ENCODE assay signal across 21 cellular contexts in the genomic region with DNA sequence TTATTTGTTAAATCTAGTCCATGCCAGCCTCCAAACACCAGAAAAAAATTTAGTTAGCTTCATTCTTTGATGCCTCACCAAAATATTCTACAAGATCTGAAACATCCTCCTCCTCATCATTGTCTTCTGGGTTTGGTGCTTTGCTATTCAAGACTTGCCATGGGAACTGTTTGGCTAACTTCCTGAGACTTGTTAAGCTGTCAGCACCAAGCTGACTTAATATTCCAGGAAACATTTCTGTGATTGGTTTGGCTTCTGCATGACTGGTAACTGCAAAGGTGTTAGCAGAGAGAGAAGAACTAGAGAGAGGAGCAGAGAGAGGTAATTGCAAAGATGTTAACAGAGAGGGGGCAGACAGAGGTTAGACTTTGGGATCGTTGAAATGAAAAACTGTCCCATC.
A peak's percentile ranks its signal among the peaks of the same experiment; 100 is the strongest.
DNase-seq lines count a peak whose midpoint lies in the region; ATAC-seq and TF ChIP-seq lines count a peak whose summit lies in the region.
"Had no signal": no experiment of that assay in that cellular context is flagged by ENCODE, and none has a peak within 500 bp of the region (broad histone marks: within the 10 kb centered on the region; RNA-seq: fewer than 3 reads in every experiment).

No MANE protein-coding gene starts in this region.

- no peak overlapping the region for H3K18ac ChIP-seq in trophoblast cell (ENCODE audit: low read length)

- H3K9me2 ChIP-seq in SK-N-SH: no peaks in the 10 kb centered on the region

- DNase-seq in EH (ENCODE audit: low read depth): peak; percentile 58
- no peak for DNase-seq in SK-N-SH
- DNase-seq in fibroblast of the aortic adventitia (ENCODE audit: low read depth): peak; percentile 23
- DNase-seq in trophoblast cell: no peak
- no peak for DNase-seq in activated CD4-positive, alpha-beta T cell treated with anti-CD3 and anti-CD28 coated beads for 4 hours
- no peak for DNase-seq in islet precursor cell
- DNase-seq in anterior cingulate cortex (lab: John Stamatoyannopoulos, UW): no peak
- DNase-seq: amygdala; CD8-positive, alpha-beta T cell; endodermal cell; gastrocnemius medialis; H7; naive thymus-derived CD4-positive, alpha-beta T cell; NCI-H1930; NCI-H446 treated with DMSO at 0.1 percent for 48 hours; posterior cingulate gyrus; stimulated activated naive B cell treated with anti-CD40 and anti-IgM and Interleukin-4, amounts not matched to agents 10 μg/mL and 1 μg/mL and 100 μg/mL, for 72 hours; upper lobe of right lung had no signal

- H3K4me2 ChIP-seq in SK-N-SH (no peak overlapping the region), trophoblast cell (ENCODE audit: low read length) (no peak overlapping the region)

- H4K20me1 ChIP-seq in SK-N-SH (ENCODE audit: insufficient read depth): no peaks in the 10 kb centered on the region

- peak overlapping the region; percentile 28 for H2BK120ac ChIP-seq in trophoblast cell (ENCODE audit: insufficient read depth, low read length, poor library complexity)

- H2BK12ac ChIP-seq in trophoblast cell (ENCODE audit: low read length): peak overlapping the region; percentile 44

- no peak for ATAC-seq in GM21367 (IDR thresholded peaks at IDR 0.05; ENCODE audit: unreplicated experiment)
- ATAC-seq: CD8-positive, alpha-beta T cell; gastrocnemius medialis; naive thymus-derived CD4-positive, alpha-beta T cell; stimulated activated naive B cell treated with anti-CD40 and anti-IgM and Interleukin-4, amounts not matched to agents 10 μg/mL and 1 μg/mL and 100 μg/mL, for 72 hours; upper lobe of right lung had no signal

- H3K27ac ChIP-seq in SK-N-SH (ENCODE audit: low read depth in 2 of 2, low read length in 1 of 2): no peak overlapping the region
- no peak overlapping the region for H3K27ac ChIP-seq in trophoblast cell (ENCODE audit: low read depth, low read length)
- H3K27ac ChIP-seq: gastrocnemius medialis, HL-60, upper lobe of right lung had no signal

- H3K4me3 ChIP-seq in SK-N-SH (ENCODE audit: low read depth in 2 of 2, low read length in 1 of 2) (no peak overlapping the region), fibroblast of the aortic adventitia (ENCODE audit: low read depth, low read length) (no peak overlapping the region), trophoblast cell (ENCODE audit: low read depth, low read length) (no peak overlapping the region)
- H3K4me3 ChIP-seq: gastrocnemius medialis, lung, upper lobe of right lung had no signal

- H3F3A ChIP-seq in SK-N-SH (replicated peaks; ENCODE audit: insufficient read depth): peaks cover 11% of the 10 kb centered on the region

- 84% methylated on average over 1 of the region's 1 CpG for WGBS in SK-N-SH (ENCODE audit: low lambda C conversion rate)
- no CpG with 5 or more reads among the region's 1 CpG for WGBS in trophoblast cell (ENCODE audit: extremely low coverage, insufficient coverage, insufficient read length)

- H3K23ac ChIP-seq in trophoblast cell (ENCODE audit: low read length): no peak overlapping the region

- H4K12ac ChIP-seq in trophoblast cell (ENCODE audit: low read depth, low read length): no peak overlapping the region

- no peak for TF ChIP-seq EP300 in SK-N-SH (IDR thresholded peaks at IDR 0.05; ENCODE audit: borderline replicate concordance in 1 of 2, low read depth in 1 of 2, low read length in 1 of 2)

- POLR2A ChIA-PET in SK-N-SH (lab: Yijun Ruan, JAX): no interaction called here

- no peaks in the 10 kb centered on the region for H3K27me3 ChIP-seq in SK-N-SH (ENCODE audit: insufficient read depth)
- no peaks in the 10 kb centered on the region for H3K27me3 ChIP-seq in trophoblast cell (ENCODE audit: insufficient read depth, low read length)
- H3K27me3 ChIP-seq: gastrocnemius medialis, upper lobe of right lung had no signal

- H3K14ac ChIP-seq in trophoblast cell (ENCODE audit: low read length): no peak overlapping the region

- peaks cover 5% of the 10 kb centered on the region for H3K79me1 ChIP-seq in trophoblast cell (ENCODE audit: low read length)

- peaks cover 0 to 4% of the 10 kb centered on the region in 2 experiments; a peak in 2 of 4 replicates for H3K4me1 ChIP-seq in SK-N-SH (ENCODE audit: control insufficient read depth in 1 of 2, insufficient read depth in 2 of 2, low read depth in 1 of 2, low read length in 1 of 2)
- H3K4me1 ChIP-seq in trophoblast cell (ENCODE audit: control insufficient read depth in 1 of 2, insufficient read depth in 2 of 2, low read length in 2 of 2): peaks cover 0 to 9% of the 10 kb centered on the region in 2 experiments
- H3K4me1 ChIP-seq: upper lobe of right lung had no signal

- peak overlapping the region; percentile 11 for H4K91ac ChIP-seq in trophoblast cell (ENCODE audit: low read depth, low read length)

- no peaks in the 10 kb centered on the region for H3K36me3 ChIP-seq in SK-N-SH (replicated peaks in 1 of 2; ENCODE audit: control insufficient read depth in 1 of 2, insufficient read depth in 2 of 2, low read length in 1 of 2)
- no peaks in the 10 kb centered on the region for H3K36me3 ChIP-seq in trophoblast cell (ENCODE audit: control insufficient read depth in 1 of 2, insufficient read depth in 2 of 2, low read length in 2 of 2)
- H3K36me3 ChIP-seq: gastrocnemius medialis, upper lobe of right lung had no signal

- TF ChIP-seq CTCF in SK-N-SH (IDR thresholded peaks at IDR 0.05) (no peak), fibroblast of the aortic adventitia (IDR thresholded peaks at IDR 0.05; ENCODE audit: insufficient read depth, low read length) (no peak)

- no peak overlapping the region for H3K4ac ChIP-seq in trophoblast cell (ENCODE audit: low read depth, low read length)

- H2AK5ac ChIP-seq in trophoblast cell (ENCODE audit: low read length): no peak overlapping the region

- no peak overlapping the region for H2BK5ac ChIP-seq in trophoblast cell (ENCODE audit: low read depth, low read length, poor library complexity)

- H2AFZ ChIP-seq in SK-N-SH (ENCODE audit: low read depth) (no peak overlapping the region), trophoblast cell (ENCODE audit: insufficient read depth, low read length, poor library complexity) (no peak overlapping the region)

- H3K9ac ChIP-seq in SK-N-SH (no peak overlapping the region), trophoblast cell (ENCODE audit: low read length) (no peak overlapping the region)

- H3K79me2 ChIP-seq in SK-N-SH (ENCODE audit: insufficient read depth) (no peaks in the 10 kb centered on the region), trophoblast cell (ENCODE audit: control insufficient read depth, insufficient read depth, low read length, poor library complexity) (no peaks in the 10 kb centered on the region)

- H3K9me3 ChIP-seq in SK-N-SH (no peaks in the 10 kb centered on the region), trophoblast cell (ENCODE audit: insufficient read depth, low read depth, low read length) (no peaks in the 10 kb centered on the region)
- H3K9me3 ChIP-seq: gastrocnemius medialis, upper lobe of right lung had no signal

- no peak for TF ChIP-seq RAD21 in SK-N-SH (IDR thresholded peaks at IDR 0.05; ENCODE audit: low read length)

- CTCF ChIA-PET in SK-N-SH (lab: Yijun Ruan, JAX): interaction anchor here (1.0 kb wide), 1 partner anchor 10 kb away, joined by 4 read pairs; no protein-coding TSS in a partner anchor

- no peak overlapping the region for H4K8ac ChIP-seq in trophoblast cell (ENCODE audit: low read depth, low read length)

TF ChIP-seq in SK-N-SH, 30 proteins besides CTCF, POLR2A, EP300 and RAD21:
- TF ChIP-seq NFIC (IDR thresholded peaks at IDR 0.05; ENCODE audit: borderline replicate concordance): peak; percentile 10; the same call in 1 of the 2 replicates
- TF ChIP-seq JUND (IDR thresholded peaks at IDR 0.05): no peak
- TF ChIP-seq TCF12 (IDR thresholded peaks at IDR 0.05): peak; percentile 18; the same call in 1 of the 2 replicates
- TF ChIP-seq EZH2phosphoT487 (IDR thresholded peaks at IDR 0.05; ENCODE audit: borderline replicate concordance, low read depth): no peak
- TF ChIP-seq, protein P1, sequence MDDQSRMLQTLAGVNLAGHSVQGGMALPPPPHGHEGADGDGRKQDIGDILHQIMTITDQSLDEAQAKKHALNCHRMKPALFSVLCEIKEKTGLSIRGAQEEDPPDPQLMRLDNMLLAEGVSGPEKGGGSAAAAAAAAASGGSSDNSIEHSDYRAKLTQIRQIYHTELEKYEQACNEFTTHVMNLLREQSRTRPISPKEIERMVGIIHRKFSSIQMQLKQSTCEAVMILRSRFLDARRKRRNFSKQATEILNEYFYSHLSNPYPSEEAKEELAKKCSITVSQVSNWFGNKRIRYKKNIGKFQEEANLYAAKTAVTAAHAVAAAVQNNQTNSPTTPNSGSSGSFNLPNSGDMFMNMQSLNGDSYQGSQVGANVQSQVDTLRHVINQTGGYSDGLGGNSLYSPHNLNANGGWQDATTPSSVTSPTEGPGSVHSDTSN (IDR thresholded peaks at IDR 0.05): 0 out of 2 replicates have a peak, but pooled peaks have one; percentile 16

Comparison
In these comparisons a context has a peak if more than half of its experiments do, and no peak if none do; other contexts are left out.
1. DNase-seq: peak in EH (single experiment) and fibroblast of the aortic adventitia (single experiment); none in SK-N-SH (single experiment), trophoblast cell (0 of 2), activated CD4-positive, alpha-beta T cell treated with anti-CD3 and anti-CD28 coated beads for 4 hours (0 of 2), islet precursor cell (single experiment) and anterior cingulate cortex (0 of 58).